In genomic region chr16:24552705-24553104, GRCh38 we compare ENCODE assay signal across 17 cellular contexts. TPM values are rescaled to one million over a fixed set of nuclear protein-coding genes. Genes with fewer than 3 reads are reported as not detected.
DNase-seq lines count a peak whose midpoint lies in the region; ATAC-seq and TF ChIP-seq lines count a peak whose summit lies in the region.
"Had no signal": no experiment of that assay in that cellular context is flagged by ENCODE, and none has a peak within 500 bp of the region (broad histone marks: within the 10 kb centered on the region; RNA-seq: fewer than 3 reads in every experiment).

No MANE protein-coding gene starts in this region.

- H3K4me1 ChIP-seq in suprapubic skin, result peaks cover 4% of the 10 kb centered on the region

- no peak for TF ChIP-seq EP300 in suprapubic skin (IDR thresholded peaks at IDR 0.05)

- peak overlapping the region; percentile 36 to 74 for H3K27ac Mint-ChIP-seq in natural killer cell
- no peak overlapping the region for H3K27ac Mint-ChIP-seq in natural killer cell treated with Interleukin-12 subunit alpha and Interleukin-12 subunit beta and Interleukin-15 and Interleukin-18, amount 100 ng/mL, for 72 hours

- H3K27ac ChIP-seq in suprapubic skin, result no peak overlapping the region
- H3K27ac ChIP-seq: GM23248 had no signal

- no peak for TF ChIP-seq CTCF in natural killer cell (IDR thresholded peaks at IDR 0.05)
- no peak for TF ChIP-seq CTCF in suprapubic skin (IDR thresholded peaks at IDR 0.05)

- no peak for ATAC-seq in natural killer cell
- no peak for ATAC-seq in natural killer cell treated with Interleukin-12 subunit alpha and Interleukin-12 subunit beta and Interleukin-15 and Interleukin-18, amount 100 ng/mL, for 72 hours
- no peak for ATAC-seq in HG02798 (IDR thresholded peaks at IDR 0.05; ENCODE audit: poor library complexity, unreplicated experiment)
- no peak for ATAC-seq in left lobe of liver

- intact Hi-C loops in natural killer cell (cut with micrococcal nuclease), result no loop called here

- peaks cover 19% of the 10 kb centered on the region for H3K36me3 Mint-ChIP-seq in natural killer cell
- H3K36me3 Mint-ChIP-seq in natural killer cell treated with Interleukin-12 subunit alpha and Interleukin-12 subunit beta and Interleukin-15 and Interleukin-18, amount 100 ng/mL, for 72 hours, result peaks cover 22% of the 10 kb centered on the region

- DNase-seq in NCI-H1105 treated with DMSO at 0.1 percent for 48 hours (lab: John Stamatoyannopoulos, UW) (peak; percentile 80), NCI-H1105 (lab: John Stamatoyannopoulos, UW) (no peak), natural killer cell (no peak), NCI-H748 (lab: John Stamatoyannopoulos, UW; ENCODE audit: unreplicated experiment) (peak; percentile 66), suprapubic skin (ENCODE audit: low spot score in 2 of 2) (no peak), left lobe of liver (ENCODE audit: low spot score) (no peak)
- DNase-seq in natural killer cell treated with Interleukin-12 subunit alpha and Interleukin-12 subunit beta and Interleukin-15 and Interleukin-18, amount 100 ng/mL, for 72 hours (ENCODE audit: low spot score), result no peak
- DNase-seq: 8988T; CD4-positive, alpha-beta memory T cell; DND-41; GM23248; HCEC 1CT; NCI-H1694 treated with DMSO at 0.1 percent for 48 hours; NCI-H524; RPMI8226; SIG-M5 had no signal

- H3K9me3 Mint-ChIP-seq in natural killer cell, result no peaks in the 10 kb centered on the region
- H3K9me3 Mint-ChIP-seq in natural killer cell treated with Interleukin-12 subunit alpha and Interleukin-12 subunit beta and Interleukin-15 and Interleukin-18, amount 100 ng/mL, for 72 hours, result no peaks in the 10 kb centered on the region
- H3K9me3 Mint-ChIP-seq: CD4-positive, alpha-beta memory T cell had no signal

- no peaks in the 10 kb centered on the region for H3K27me3 Mint-ChIP-seq in natural killer cell (ENCODE audit: low read depth in 2 of 2)
- no peaks in the 10 kb centered on the region for H3K27me3 Mint-ChIP-seq in natural killer cell treated with Interleukin-12 subunit alpha and Interleukin-12 subunit beta and Interleukin-15 and Interleukin-18, amount 100 ng/mL, for 72 hours
- H3K27me3 Mint-ChIP-seq: CD4-positive, alpha-beta memory T cell had no signal

- no peak overlapping the region for H3K4me3 Mint-ChIP-seq in natural killer cell
- no peak overlapping the region for H3K4me3 Mint-ChIP-seq in natural killer cell treated with Interleukin-12 subunit alpha and Interleukin-12 subunit beta and Interleukin-15 and Interleukin-18, amount 100 ng/mL, for 72 hours
- H3K4me3 Mint-ChIP-seq: CD4-positive, alpha-beta memory T cell had no signal

- H3K4me3 ChIP-seq in suprapubic skin, result no peak overlapping the region
- H3K4me3 ChIP-seq: GM23248 had no signal

- H3K27me3 ChIP-seq in suprapubic skin, result no peaks in the 10 kb centered on the region

- no peaks in the 10 kb centered on the region for H3K9me3 ChIP-seq in suprapubic skin

- H3K4me1 Mint-ChIP-seq in natural killer cell, result peaks cover 42 to 54% of the 10 kb centered on the region in 2 donors
- H3K4me1 Mint-ChIP-seq in natural killer cell treated with Interleukin-12 subunit alpha and Interleukin-12 subunit beta and Interleukin-15 and Interleukin-18, amount 100 ng/mL, for 72 hours (ENCODE audit: low read depth in 2 of 2), result peaks cover 8 to 19% of the 10 kb centered on the region in 2 donors

- TF ChIP-seq POLR2A in suprapubic skin (IDR thresholded peaks at IDR 0.05), result no peak

- H3K36me3 ChIP-seq in suprapubic skin, result peaks cover 73% of the 10 kb centered on the region

RNA-seq across cellular contexts. Expression of gene RBBP6, which starts 13.3 kb away (rescaled TPM):
- total RNA-seq in natural killer cell, result 100 to 1,000 TPM; 155 to 219 (median 173) TPM
- total RNA-seq in natural killer cell treated with Interleukin-12 subunit alpha and Interleukin-12 subunit beta and Interleukin-15 and Interleukin-18, amount 100 ng/mL, for 72 hours, result 10 to 100 TPM; 64.0 to 69.5 TPM
- total RNA-seq in suprapubic skin, result 100 to 1,000 TPM in 2 of 4 donors, 10 to 100 TPM in 2; 45.6 to 147 (median 101) TPM
- total RNA-seq in left lobe of liver, result 22.4 TPM

Comparison
In these comparisons a context has a peak if more than half of its experiments do, and no peak if none do; other contexts are left out.
1. DNase-seq: peak in NCI-H1105 treated with DMSO at 0.1 percent for 48 hours (single experiment) and NCI-H748 (single experiment); none in NCI-H1105 (single experiment), natural killer cell (single experiment), natural killer cell treated with Interleukin-12 subunit alpha and Interleukin-12 subunit beta and Interleukin-15 and Interleukin-18, amount 100 ng/mL, for 72 hours (single experiment), suprapubic skin (0 of 2) and left lobe of liver (single experiment).
2. H3K27ac Mint-ChIP-seq: peak in natural killer cell (2 of 2); none in natural killer cell treated with Interleukin-12 subunit alpha and Interleukin-12 subunit beta and Interleukin-15 and Interleukin-18, amount 100 ng/mL, for 72 hours (0 of 2).